In the genomic region with DNA sequence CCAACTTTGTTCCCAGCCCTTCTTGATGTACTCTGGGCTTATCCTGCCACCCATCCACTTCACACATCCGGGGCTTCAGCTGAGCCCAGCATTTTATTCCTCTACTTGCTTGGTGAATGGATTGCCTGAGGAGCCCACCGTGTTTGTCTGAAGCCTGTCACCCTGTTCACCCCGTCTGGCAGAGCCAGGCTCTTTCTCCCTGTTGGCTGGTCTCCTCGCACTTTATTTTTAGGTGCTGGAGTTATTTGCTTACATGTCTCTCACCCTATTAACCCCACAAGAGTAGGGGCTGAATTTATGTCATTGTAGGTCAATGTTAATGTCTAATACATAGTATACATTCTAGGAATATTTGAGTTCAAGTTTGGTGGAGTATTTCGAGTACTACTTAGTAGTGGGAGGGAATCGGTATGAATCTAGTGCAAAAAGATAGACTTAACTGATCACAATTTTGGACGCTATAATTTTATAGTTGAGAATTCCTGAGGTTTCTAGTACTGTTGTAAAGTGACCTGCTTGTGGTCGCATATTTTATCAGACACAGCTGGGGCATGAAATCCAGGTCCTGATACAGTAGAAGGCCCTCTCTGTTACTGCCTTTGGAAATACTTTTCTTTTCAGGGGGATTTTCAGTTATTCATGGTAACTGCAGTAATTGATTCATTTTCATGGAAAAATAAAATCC, we compare ENCODE assay signal across 14 cellular contexts. TPM values are rescaled to one million over a fixed set of nuclear protein-coding genes. Genes with fewer than 3 reads are reported as not detected.
DNase-seq lines count a peak whose midpoint lies in the region; ATAC-seq lines count a peak whose summit lies in the region.
"Had no signal": no experiment of that assay in that cellular context is flagged by ENCODE, and none has a peak within 500 bp of the region (broad histone marks: within the 10 kb centered on the region; RNA-seq: fewer than 3 reads in every experiment).

No MANE protein-coding gene starts in this region.

- H3K79me1 ChIP-seq in mesenchymal stem cell (replicated peaks; ENCODE audit: low read length, poor library complexity, severe bottlenecking): peaks cover 26% of the 10 kb centered on the region

- no peaks in the 10 kb centered on the region for H3K27me3 ChIP-seq in mesenchymal stem cell (ENCODE audit: control insufficient read depth in 1 of 2, insufficient read depth in 1 of 2, low read length in 2 of 2)
- H3K27me3 ChIP-seq: hepatocyte, ovary had no signal

- peaks cover 7% of the 10 kb centered on the region for H3K4me1 ChIP-seq in mesenchymal stem cell (ENCODE audit: control insufficient read depth, insufficient read depth, low read depth, low read length)

- no peak overlapping the region for H2BK12ac ChIP-seq in mesenchymal stem cell (ENCODE audit: low read length in 2 of 2)

- peaks cover 63% of the 10 kb centered on the region for H3K36me3 Mint-ChIP-seq in stimulated activated naive CD8-positive, alpha-beta T cell treated with anti-CD3 and anti-CD28 coated beads, Interleukin-15, Interleukin-2, amounts not matched to agents 100 ng/mL and 50 ng/mL, for 24 hours (ENCODE audit: low read depth)
- H3K36me3 Mint-ChIP-seq in activated naive CD8-positive, alpha-beta T cell treated with anti-CD3 and anti-CD28 coated beads, Interleukin-2, amount 50 U/mL, for 24 hours (ENCODE audit: low read depth): peaks cover 48% of the 10 kb centered on the region

- H4K8ac ChIP-seq in mesenchymal stem cell (ENCODE audit: low read length): no peak overlapping the region

- no peak overlapping the region for H3K4ac ChIP-seq in mesenchymal stem cell (ENCODE audit: low read depth in 1 of 2, low read length in 2 of 2)

- 66% methylated on average over 7 of the region's 8 CpGs for WGBS in mesenchymal stem cell

- H2AK5ac ChIP-seq in mesenchymal stem cell (ENCODE audit: low read length, severe bottlenecking): peak overlapping the region; percentile 10

- H3K4me3 Mint-ChIP-seq in stimulated activated naive CD8-positive, alpha-beta T cell treated with anti-CD3 and anti-CD28 coated beads, Interleukin-15, Interleukin-2, amounts not matched to agents 100 ng/mL and 50 ng/mL, for 24 hours: no peak overlapping the region
- no peak overlapping the region for H3K4me3 Mint-ChIP-seq in activated naive CD8-positive, alpha-beta T cell treated with anti-CD3 and anti-CD28 coated beads, Interleukin-2, amount 50 U/mL, for 24 hours
- H3K4me3 Mint-ChIP-seq: central memory CD8-positive, alpha-beta T cell had no signal

- no peaks in the 10 kb centered on the region for H3K9me3 Mint-ChIP-seq in stimulated activated naive CD8-positive, alpha-beta T cell treated with anti-CD3 and anti-CD28 coated beads, Interleukin-15, Interleukin-2, amounts not matched to agents 100 ng/mL and 50 ng/mL, for 24 hours
- no peaks in the 10 kb centered on the region for H3K9me3 Mint-ChIP-seq in activated naive CD8-positive, alpha-beta T cell treated with anti-CD3 and anti-CD28 coated beads, Interleukin-2, amount 50 U/mL, for 24 hours
- H3K9me3 Mint-ChIP-seq: central memory CD8-positive, alpha-beta T cell had no signal

- no peak overlapping the region for H3K4me2 ChIP-seq in mesenchymal stem cell (ENCODE audit: low read length, poor library complexity, severe bottlenecking)
- H3K4me2 ChIP-seq: hepatocyte had no signal

- no peaks in the 10 kb centered on the region for H3K27me3 Mint-ChIP-seq in stimulated activated naive CD8-positive, alpha-beta T cell treated with anti-CD3 and anti-CD28 coated beads, Interleukin-15, Interleukin-2, amounts not matched to agents 100 ng/mL and 50 ng/mL, for 24 hours
- H3K27me3 Mint-ChIP-seq in activated naive CD8-positive, alpha-beta T cell treated with anti-CD3 and anti-CD28 coated beads, Interleukin-2, amount 50 U/mL, for 24 hours: no peaks in the 10 kb centered on the region
- H3K27me3 Mint-ChIP-seq: central memory CD8-positive, alpha-beta T cell had no signal

- H4K91ac ChIP-seq in mesenchymal stem cell (ENCODE audit: low read length): no peak overlapping the region

- H2BK15ac ChIP-seq in mesenchymal stem cell (ENCODE audit: low read depth, poor library complexity, severe bottlenecking): peak overlapping the region; percentile 63

- peaks cover 0 to 3% of the 10 kb centered on the region in 2 experiments for H3K36me3 ChIP-seq in mesenchymal stem cell (ENCODE audit: control insufficient read depth in 1 of 2, insufficient read depth in 2 of 2, low read depth in 1 of 2, low read length in 2 of 2)
- H3K36me3 ChIP-seq: ovary had no signal

- no peak for ATAC-seq in stimulated activated naive CD8-positive, alpha-beta T cell treated with anti-CD3 and anti-CD28 coated beads, Interleukin-15, Interleukin-2, amounts not matched to agents 100 U/mL and 50 U/mL, for 24 hours
- no peak for ATAC-seq in activated naive CD8-positive, alpha-beta T cell treated with anti-CD3 and anti-CD28 coated beads, Interleukin-2, amount 50 U/mL, for 24 hours

- H2BK120ac ChIP-seq in mesenchymal stem cell (ENCODE audit: low read depth, low read length): no peak overlapping the region

- peak overlapping the region; percentile 47 for H3K27ac Mint-ChIP-seq in stimulated activated naive CD8-positive, alpha-beta T cell treated with anti-CD3 and anti-CD28 coated beads, Interleukin-15, Interleukin-2, amounts not matched to agents 100 ng/mL and 50 ng/mL, for 24 hours
- H3K27ac Mint-ChIP-seq in activated naive CD8-positive, alpha-beta T cell treated with anti-CD3 and anti-CD28 coated beads, Interleukin-2, amount 50 U/mL, for 24 hours: peak overlapping the region; percentile 34

- H3K4me1 Mint-ChIP-seq in stimulated activated naive CD8-positive, alpha-beta T cell treated with anti-CD3 and anti-CD28 coated beads, Interleukin-15, Interleukin-2, amounts not matched to agents 100 ng/mL and 50 ng/mL, for 24 hours (ENCODE audit: low read depth): peaks cover 98% of the 10 kb centered on the region
- H3K4me1 Mint-ChIP-seq in activated naive CD8-positive, alpha-beta T cell treated with anti-CD3 and anti-CD28 coated beads, Interleukin-2, amount 50 U/mL, for 24 hours: peaks cover 98% of the 10 kb centered on the region

- no peak overlapping the region for H3K9ac ChIP-seq in mesenchymal stem cell (ENCODE audit: low read length)

- H3K14ac ChIP-seq in mesenchymal stem cell (ENCODE audit: low read length in 2 of 2): no peak overlapping the region

- no peak overlapping the region for H2AFZ ChIP-seq in mesenchymal stem cell (ENCODE audit: low read depth, low read length)
- H2AFZ ChIP-seq: hepatocyte had no signal

- H3K18ac ChIP-seq in mesenchymal stem cell (ENCODE audit: low read depth in 1 of 2, low read length in 2 of 2): no peak overlapping the region

- no peak overlapping the region for H3K23ac ChIP-seq in mesenchymal stem cell (ENCODE audit: low read length in 2 of 2)

- H2BK5ac ChIP-seq in mesenchymal stem cell (ENCODE audit: low read depth, low read length, poor library complexity, severe bottlenecking): no peak overlapping the region

- H3K4me3 ChIP-seq in mesenchymal stem cell (ENCODE audit: insufficient read depth in 1 of 2, low read depth in 1 of 2, low read length in 2 of 2): no peak overlapping the region
- H3K4me3 ChIP-seq: hepatocyte, ovary had no signal

- H3K27ac ChIP-seq in mesenchymal stem cell (ENCODE audit: low read length, poor library complexity, severe bottlenecking): no peak overlapping the region
- H3K27ac ChIP-seq: hepatocyte, ovary had no signal

- no peak for DNase-seq in stimulated activated naive CD8-positive, alpha-beta T cell treated with anti-CD3 and anti-CD28 coated beads, Interleukin-15, Interleukin-2, amounts not matched to agents 100 U/mL and 50 U/mL, for 24 hours
- DNase-seq in activated naive CD8-positive, alpha-beta T cell treated with anti-CD3 and anti-CD28 coated beads, Interleukin-2, amount 50 U/mL, for 24 hours: no peak
- DNase-seq in mesenchymal stem cell: no peak
- no peak for DNase-seq in HPDE6-E6E7 (ENCODE audit: extremely low spot score)
- DNase-seq in HK-2 (ENCODE audit: unreplicated experiment): no peak
- no peak for DNase-seq in NCI-H1694 (lab: John Stamatoyannopoulos, UW)
- DNase-seq in NCI-H146 (lab: John Stamatoyannopoulos, UW): no peak
- DNase-seq: activated CD4-positive, alpha-beta T cell treated with anti-CD3 and anti-CD28 coated beads for 48 hours; activated effector memory CD4-positive, alpha-beta T cell treated with anti-CD3 and anti-CD28 coated beads, Interleukin-2, amount 50 U/mL, for 16 hours; ovary; stimulated activated CD8-positive, alpha-beta memory T cell treated with anti-CD3 and anti-CD28 coated beads, Interleukin-4, amount 100 ng/mL, for 48 hours had no signal

- H3K9me3 ChIP-seq in mesenchymal stem cell (ENCODE audit: control insufficient read depth, low read length): no peaks in the 10 kb centered on the region
- H3K9me3 ChIP-seq: ovary had no signal

RNA-seq across cellular contexts. Expression of a gene that starts 10.8 kb away (rescaled TPM):
- 10.5 TPM for polyA plus RNA-seq in mesenchymal stem cell (2013, experiment 1 of 2)
- polyA plus RNA-seq in mesenchymal stem cell (2013, experiment 2 of 2): 9.8 TPM
